In genomic region chr17:40480501-40481003, GRCh38 we compare ENCODE assay signal across 1 cellular context.
TF ChIP-seq lines count a peak whose summit lies in the region.

No MANE protein-coding gene starts in this region.

TF ChIP-seq in GM23338, 12 proteins besides CTCF, POLR2A, EP300 and RAD21 (continued from another document):
- no peak for TF ChIP-seq ZNF462 (CRISPR knock-in tag; IDR thresholded peaks at IDR 0.05)
